Comparison of ENCODE assay signal across 7 cellular contexts in genomic region chr9:133031496-133031911, GRCh38. TPM values are rescaled to one million over a fixed set of nuclear protein-coding genes. Genes with fewer than 3 reads are reported as not detected.
DNase-seq lines count a peak whose midpoint lies in the region; ATAC-seq and TF ChIP-seq lines count a peak whose summit lies in the region.

No MANE protein-coding gene starts in this region.

- ATAC-seq in foreskin keratinocyte: peak; percentile 27
- no peak for ATAC-seq in GM19395 (IDR thresholded peaks at IDR 0.05; ENCODE audit: unreplicated experiment)

- H3K9ac ChIP-seq in skeletal muscle tissue (ENCODE audit: low read depth in 1 of 3, low read length in 3 of 3): peak overlapping the region; percentile 91 to 97 (median 93)

- H3K27ac ChIP-seq in SJSA1 (no peak overlapping the region), foreskin keratinocyte (peak overlapping the region; percentile 87), skeletal muscle tissue (ENCODE audit: low read depth, low read length) (no peak overlapping the region)

- H3K27me3 ChIP-seq in H7 (ENCODE audit: control insufficient read depth, insufficient read depth, low read length) (0 out of 2 replicates have a peak, but pooled peaks cover under 1% of the 10 kb centered on the region), SJSA1 (replicated peaks) (no peaks in the 10 kb centered on the region), foreskin keratinocyte (no peaks in the 10 kb centered on the region), skeletal muscle tissue (ENCODE audit: control insufficient read depth in 3 of 3, insufficient read depth in 3 of 3, low read length in 3 of 3) (no peaks in the 10 kb centered on the region)

- H3K4me3 ChIP-seq in H7 (ENCODE audit: insufficient read depth, low read depth, low read length): peak overlapping the region; percentile 82
- peak overlapping the region; percentile 64 for H3K4me3 ChIP-seq in SJSA1
- H3K4me3 ChIP-seq in skeletal muscle tissue (ENCODE audit: low read length in 3 of 3): peak overlapping the region; percentile 93 to 99 (median 93)

- TF ChIP-seq CTCF in foreskin keratinocyte (conservative IDR thresholded peaks at IDR 0.05): no peak

- no peaks in the 10 kb centered on the region for H3K9me3 ChIP-seq in SJSA1 (replicated peaks)
- H3K9me3 ChIP-seq in skeletal muscle tissue (ENCODE audit: control insufficient read depth in 3 of 3, low read length in 3 of 3): no peaks in the 10 kb centered on the region

- H3K4me1 ChIP-seq in SJSA1 (replicated peaks): peaks cover 19% of the 10 kb centered on the region
- no peaks in the 10 kb centered on the region for H3K4me1 ChIP-seq in foreskin keratinocyte
- H3K4me1 ChIP-seq in skeletal muscle tissue (ENCODE audit: control insufficient read depth in 3 of 3, insufficient read depth in 3 of 3, low read length in 3 of 3): peaks cover 26 to 67% (median 34%) of the 10 kb centered on the region in 3 donors

- no peak for DNase-seq in H7
- no peak for DNase-seq in SJSA1 (ENCODE audit: low read depth in 1 of 2, low spot score in 2 of 2)
- peak in 1 of 2 donors; percentile 14 for DNase-seq in foreskin keratinocyte
- DNase-seq in NCI-H774 (lab: John Stamatoyannopoulos, UW): no peak
- DNase-seq in NCI-H1694 (lab: John Stamatoyannopoulos, UW): no peak

- H3K36me3 ChIP-seq in H7 (replicated peaks; ENCODE audit: control insufficient read depth, insufficient read depth, low read length) (no peaks in the 10 kb centered on the region; the same call in 1 of the 2 replicates), SJSA1 (peaks cover 16% of the 10 kb centered on the region), skeletal muscle tissue (ENCODE audit: control insufficient read depth in 3 of 3, insufficient read depth in 3 of 3, low read length in 3 of 3) (peaks cover 0 to 5% (median 3%) of the 10 kb centered on the region in 3 donors)

RNA-seq across cellular contexts. Expression of gene GTF3C5, which starts 0.7 kb away (rescaled TPM):
- total RNA-seq in H7 (2014; rRNA removed; shearing (Covaris generic)): 131 and 133 TPM in 2 replicates
- total RNA-seq in SJSA1 (2014; rRNA removed; shearing (Covaris generic)): 60.7 and 64.8 TPM in 2 replicates
- 61.0 and 66.3 TPM in 2 replicates for total RNA-seq in foreskin keratinocyte
- polyA plus RNA-seq in foreskin keratinocyte: 59.5 and 66.5 TPM in 2 replicates
- 28.2 TPM for total RNA-seq in skeletal muscle tissue

RNA-seq across cellular contexts. Expression of gene CEL, which starts 30.3 kb away (rescaled TPM):
- total RNA-seq in H7 (2014; rRNA removed; shearing (Covaris generic)): 0.87 and 1.7 TPM in 2 replicates
- total RNA-seq in SJSA1 (2014; rRNA removed; shearing (Covaris generic)): 0.61 TPM in 1 of 2 replicates, not detected in the other
- total RNA-seq in foreskin keratinocyte (0.34 and 0.67 TPM in 2 replicates), skeletal muscle tissue (not detected)
- polyA plus RNA-seq in foreskin keratinocyte: 0.44 and 0.70 TPM in 2 replicates

RNA-seq across cellular contexts. Expression of gene GFI1B, which starts 53.0 kb away (rescaled TPM):
- total RNA-seq in H7 (2014; rRNA removed; shearing (Covaris generic)): 0.52 TPM in 1 of 2 replicates, not detected in the other
- 0.05 TPM in 1 of 2 replicates, not detected in the other for total RNA-seq in SJSA1 (2014; rRNA removed; shearing (Covaris generic))
- total RNA-seq in foreskin keratinocyte (not detected in 2 replicates), skeletal muscle tissue (1.0 TPM)
- polyA plus RNA-seq in foreskin keratinocyte: not detected in 2 replicates
